ENCODE assay signal across 8 cellular contexts in genomic region chr7:44348300-44348699, GRCh38. TPM values are rescaled to one million over a fixed set of nuclear protein-coding genes. Genes with fewer than 3 reads are reported as not detected.
A peak's percentile ranks its signal among the peaks of the same experiment; 100 is the strongest.
DNase-seq lines count a peak whose midpoint lies in the region; ATAC-seq and TF ChIP-seq lines count a peak whose summit lies in the region.

No MANE protein-coding gene starts in this region.

- H3K9ac ChIP-seq in NT2/D1 (ENCODE audit: insufficient read length, low read depth): no peak overlapping the region

- H3K4me1 ChIP-seq in NT2/D1 (ENCODE audit: insufficient read depth, insufficient read length): peaks cover 2% of the 10 kb centered on the region
- H3K4me1 ChIP-seq in thoracic aorta (ENCODE audit: control insufficient read depth in 1 of 2, low read depth in 2 of 2): no peaks in the 10 kb centered on the region
- H3K4me1 ChIP-seq in tibial artery: no peaks in the 10 kb centered on the region

- H3K27me3 ChIP-seq in NT2/D1 (ENCODE audit: insufficient read depth, insufficient read length) (no peaks in the 10 kb centered on the region), thoracic aorta (replicated peaks; ENCODE audit: insufficient read depth) (no peaks in the 10 kb centered on the region), tibial artery (peaks cover 0 to 16% of the 10 kb centered on the region in 2 donors)

- intact Hi-C loops in tibial artery (cut with DNase I; ENCODE audit: low total_unique reads): no loop called here

- H3K36me3 ChIP-seq in NT2/D1 (ENCODE audit: insufficient read depth, insufficient read length, low read length) (no peaks in the 10 kb centered on the region), thoracic aorta (no peaks in the 10 kb centered on the region), tibial artery (no peaks in the 10 kb centered on the region)

- ATAC-seq in thoracic aorta (ENCODE audit: insufficient number of reproducible peaks, low FRiP score, low read depth) (no peak), HG03469 (IDR thresholded peaks at IDR 0.05; ENCODE audit: unreplicated experiment) (no peak)
- ATAC-seq in activated CD4-positive, CD25-positive, alpha-beta regulatory T cell treated with anti-CD3 and anti-CD28 coated beads, Interleukin-2, amount 50 U/mL, for 24 hours: no peak

- no peak overlapping the region for H3K4me3 ChIP-seq in NT2/D1 (ENCODE audit: insufficient read length, low read depth)
- H3K4me3 ChIP-seq in epithelial cell of proximal tubule (ENCODE audit: low read depth, low read length): no peak overlapping the region
- H3K4me3 ChIP-seq in thoracic aorta: no peak overlapping the region
- H3K4me3 ChIP-seq in tibial artery: no peak overlapping the region

- peak; percentile 20 for DNase-seq in stimulated activated CD4-positive, alpha-beta T cell treated with anti-CD3 and anti-CD28 coated beads, Interleukin-15, amount 100 ng/mL, for 24 hours
- no peak for DNase-seq in stimulated activated CD4-positive, alpha-beta T cell treated with anti-CD3 and anti-CD28 coated beads, Interleukin-4, amount 100 ng/mL, for 4 hours
- DNase-seq in NT2/D1 (ENCODE audit: low read depth, low spot score): peak; percentile 39
- DNase-seq in epithelial cell of proximal tubule (ENCODE audit: low read depth): no peak
- DNase-seq in thoracic aorta (ENCODE audit: low spot score): no peak
- DNase-seq in tibial artery: no peak

- TF ChIP-seq CTCF in epithelial cell of proximal tubule (conservative IDR thresholded peaks at IDR 0.05; ENCODE audit: low read depth, low read length) (peak; percentile 57), thoracic aorta (IDR thresholded peaks at IDR 0.05) (peak; percentile 43), tibial artery (IDR thresholded peaks at IDR 0.05) (no peak)

- H3K9me3 ChIP-seq in NT2/D1 (ENCODE audit: insufficient read depth, low read length) (peaks cover 5% of the 10 kb centered on the region), thoracic aorta (no peaks in the 10 kb centered on the region), tibial artery (peaks cover 0 to 6% (median 3%) of the 10 kb centered on the region in 3 donors)

- H3K27ac ChIP-seq in thoracic aorta (no peak overlapping the region), tibial artery (no peak overlapping the region)

RNA-seq across cellular contexts. Expression of gene CAMK2B, which starts 22.9 kb away (rescaled TPM):
- total RNA-seq in epithelial cell of proximal tubule (not detected in 2 replicates), thoracic aorta (1 to 10 TPM; 1.5 to 2.8 TPM)

Comparison
In these comparisons a context has a peak if more than half of its experiments do, and no peak if none do; other contexts are left out.
1. DNase-seq: peak in stimulated activated CD4-positive, alpha-beta T cell treated with anti-CD3 and anti-CD28 coated beads, Interleukin-15, amount 100 ng/mL, for 24 hours (single experiment) and NT2/D1 (single experiment); none in stimulated activated CD4-positive, alpha-beta T cell treated with anti-CD3 and anti-CD28 coated beads, Interleukin-4, amount 100 ng/mL, for 4 hours (0 of 2), epithelial cell of proximal tubule (single experiment), thoracic aorta (single experiment) and tibial artery (0 of 2).
2. CTCF ChIP-seq: peak in epithelial cell of proximal tubule (single experiment) and thoracic aorta (single experiment); none in tibial artery (0 of 2).